ENCODE assay signal across 9 cellular contexts in genomic region chr2:119028327-119029174, GRCh38.
A peak's percentile ranks its signal among the peaks of the same experiment; 100 is the strongest.
DNase-seq lines count a peak whose midpoint lies in the region; ATAC-seq and TF ChIP-seq lines count a peak whose summit lies in the region.
"Had no signal": no experiment of that assay in that cellular context is flagged by ENCODE, and none has a peak within 500 bp of the region (broad histone marks: within the 10 kb centered on the region; RNA-seq: fewer than 3 reads in every experiment).

No MANE protein-coding gene starts in this region.

- ATAC-seq in HG03354 (IDR thresholded peaks at IDR 0.05; ENCODE audit: poor library complexity, severe bottlenecking, unreplicated experiment) (no peak), HG02588 (IDR thresholded peaks at IDR 0.05; ENCODE audit: unreplicated experiment) (no peak), T-helper 17 cell (no peak)

- no peaks in the 10 kb centered on the region for H3K9me3 ChIP-seq in T-helper 17 cell (ENCODE audit: control insufficient read depth, low read length, poor library complexity, severe bottlenecking)

- H3K4me3 Mint-ChIP-seq in mesothelial cell of epicardium (no peak overlapping the region), T-helper 17 cell (no peak overlapping the region)
- H3K4me3 Mint-ChIP-seq: memory B cell had no signal

- DNase-seq in ELR (ENCODE audit: low read depth) (peak; percentile 55), LHCN-M2 (ENCODE audit: low read depth) (peak; percentile 22), amniotic epithelial cell (ENCODE audit: low read depth) (peak; percentile 13), mesothelial cell of epicardium (ENCODE audit: low spot score in 2 of 2, unreplicated experiment in 2 of 2) (no peak), DMS79 (lab: John Stamatoyannopoulos, UW) (no peak), T-helper 17 cell (no peak)

- H3K4me1 Mint-ChIP-seq in mesothelial cell of epicardium (no peaks in the 10 kb centered on the region), T-helper 17 cell (no peaks in the 10 kb centered on the region)
- H3K4me1 Mint-ChIP-seq: memory B cell had no signal

- peaks cover 77% of the 10 kb centered on the region for H3K27me3 Mint-ChIP-seq in mesothelial cell of epicardium (ENCODE audit: low read depth)
- H3K27me3 Mint-ChIP-seq in T-helper 17 cell: peaks cover 42% of the 10 kb centered on the region

- peak; percentile 32 for TF ChIP-seq CTCF in mesothelial cell of epicardium (IDR thresholded peaks at IDR 0.05; ENCODE audit: unreplicated experiment)

- no peaks in the 10 kb centered on the region for H3K36me3 Mint-ChIP-seq in mesothelial cell of epicardium
- H3K36me3 Mint-ChIP-seq in T-helper 17 cell (ENCODE audit: low read depth): peaks cover 2% of the 10 kb centered on the region
- H3K36me3 Mint-ChIP-seq: memory B cell had no signal

- H3K9me3 Mint-ChIP-seq in mesothelial cell of epicardium: peaks cover 7% of the 10 kb centered on the region
- H3K9me3 Mint-ChIP-seq: memory B cell had no signal

- H3K27ac Mint-ChIP-seq in mesothelial cell of epicardium (no peak overlapping the region), T-helper 17 cell (no peak overlapping the region)
- H3K27ac Mint-ChIP-seq: memory B cell had no signal

Comparison
In these comparisons a context has a peak if more than half of its experiments do, and no peak if none do; other contexts are left out.
1. DNase-seq: peak in ELR (single experiment), LHCN-M2 (single experiment) and amniotic epithelial cell (single experiment); none in mesothelial cell of epicardium (0 of 2), DMS79 (single experiment) and T-helper 17 cell (0 of 3).